1 cellular context compared by ENCODE assay signal in the genomic region with DNA sequence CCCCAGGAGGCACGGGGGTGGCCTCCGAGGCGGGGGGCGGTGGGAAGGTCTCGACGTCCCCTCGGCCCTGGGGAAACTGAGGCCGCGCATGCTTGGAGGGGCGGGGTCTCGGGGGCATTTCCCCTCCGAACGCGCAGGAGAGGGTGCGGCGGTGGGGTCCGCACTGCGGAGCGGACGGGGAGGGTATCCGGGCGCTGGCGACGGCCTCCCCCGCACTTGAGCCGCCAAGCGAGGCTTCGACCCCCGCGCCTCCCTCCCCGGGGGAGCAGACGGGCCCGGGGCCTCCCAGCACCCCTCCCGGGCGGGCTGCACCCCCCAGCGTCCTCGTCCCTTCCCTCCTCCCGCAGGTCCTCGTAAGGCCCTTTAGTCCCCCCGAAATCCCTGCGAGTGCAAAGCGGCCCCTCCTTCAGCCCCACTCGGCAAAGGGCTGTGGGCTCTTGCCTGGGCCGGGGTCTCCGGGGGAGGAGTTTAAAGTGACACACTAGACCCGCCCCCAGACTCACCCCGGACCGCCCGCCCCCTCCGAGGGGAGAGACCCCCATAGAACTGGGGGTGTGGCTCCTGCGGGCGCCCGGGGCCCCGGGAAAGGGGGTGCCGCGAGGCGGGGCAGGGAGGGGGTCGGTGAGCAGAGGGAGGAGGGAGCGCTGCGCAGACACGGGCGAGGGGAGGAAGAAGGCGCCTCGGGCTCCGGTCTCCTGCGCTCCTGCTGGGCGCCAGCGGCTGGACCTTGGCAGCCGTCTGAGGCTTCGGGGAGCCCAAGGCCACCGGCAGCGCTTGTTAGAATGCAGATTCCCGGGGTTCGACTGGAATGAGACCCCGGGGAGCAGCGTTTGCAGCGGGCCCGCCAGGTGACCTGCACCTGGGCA.
TF ChIP-seq lines count a peak whose summit lies in the region.

No MANE protein-coding gene starts in this region.

TF ChIP-seq in GM23338, 12 proteins besides CTCF, POLR2A, EP300 and RAD21 (continued from another document):
- TF ChIP-seq EZH2 (IDR thresholded peaks at IDR 0.05; ENCODE audit: low read depth, unreplicated experiment) (no peak), ZNF331 (CRISPR knock-in tag; IDR thresholded peaks at IDR 0.05; ENCODE audit: low read depth) (no peak), JUNB (IDR thresholded peaks at IDR 0.05; ENCODE audit: unreplicated experiment) (no peak), CREB1 (CRISPR knock-in tag; IDR thresholded peaks at IDR 0.05; ENCODE audit: low read depth) (no peak), STAT1 (IDR thresholded peaks at IDR 0.05; ENCODE audit: unreplicated experiment) (no peak), NANOG (IDR thresholded peaks at IDR 0.05; ENCODE audit: borderline replicate concordance) (no peak), POLR2AphosphoS5 (IDR thresholded peaks at IDR 0.05; ENCODE audit: low read depth) (no peak)
- TF ChIP-seq, protein P1, sequence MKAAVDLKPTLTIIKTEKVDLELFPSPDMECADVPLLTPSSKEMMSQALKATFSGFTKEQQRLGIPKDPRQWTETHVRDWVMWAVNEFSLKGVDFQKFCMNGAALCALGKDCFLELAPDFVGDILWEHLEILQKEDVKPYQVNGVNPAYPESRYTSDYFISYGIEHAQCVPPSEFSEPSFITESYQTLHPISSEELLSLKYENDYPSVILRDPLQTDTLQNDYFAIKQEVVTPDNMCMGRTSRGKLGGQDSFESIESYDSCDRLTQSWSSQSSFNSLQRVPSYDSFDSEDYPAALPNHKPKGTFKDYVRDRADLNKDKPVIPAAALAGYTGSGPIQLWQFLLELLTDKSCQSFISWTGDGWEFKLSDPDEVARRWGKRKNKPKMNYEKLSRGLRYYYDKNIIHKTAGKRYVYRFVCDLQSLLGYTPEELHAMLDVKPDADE (IDR thresholded peaks at IDR 0.05), result no peak
- TF ChIP-seq, protein P2, sequence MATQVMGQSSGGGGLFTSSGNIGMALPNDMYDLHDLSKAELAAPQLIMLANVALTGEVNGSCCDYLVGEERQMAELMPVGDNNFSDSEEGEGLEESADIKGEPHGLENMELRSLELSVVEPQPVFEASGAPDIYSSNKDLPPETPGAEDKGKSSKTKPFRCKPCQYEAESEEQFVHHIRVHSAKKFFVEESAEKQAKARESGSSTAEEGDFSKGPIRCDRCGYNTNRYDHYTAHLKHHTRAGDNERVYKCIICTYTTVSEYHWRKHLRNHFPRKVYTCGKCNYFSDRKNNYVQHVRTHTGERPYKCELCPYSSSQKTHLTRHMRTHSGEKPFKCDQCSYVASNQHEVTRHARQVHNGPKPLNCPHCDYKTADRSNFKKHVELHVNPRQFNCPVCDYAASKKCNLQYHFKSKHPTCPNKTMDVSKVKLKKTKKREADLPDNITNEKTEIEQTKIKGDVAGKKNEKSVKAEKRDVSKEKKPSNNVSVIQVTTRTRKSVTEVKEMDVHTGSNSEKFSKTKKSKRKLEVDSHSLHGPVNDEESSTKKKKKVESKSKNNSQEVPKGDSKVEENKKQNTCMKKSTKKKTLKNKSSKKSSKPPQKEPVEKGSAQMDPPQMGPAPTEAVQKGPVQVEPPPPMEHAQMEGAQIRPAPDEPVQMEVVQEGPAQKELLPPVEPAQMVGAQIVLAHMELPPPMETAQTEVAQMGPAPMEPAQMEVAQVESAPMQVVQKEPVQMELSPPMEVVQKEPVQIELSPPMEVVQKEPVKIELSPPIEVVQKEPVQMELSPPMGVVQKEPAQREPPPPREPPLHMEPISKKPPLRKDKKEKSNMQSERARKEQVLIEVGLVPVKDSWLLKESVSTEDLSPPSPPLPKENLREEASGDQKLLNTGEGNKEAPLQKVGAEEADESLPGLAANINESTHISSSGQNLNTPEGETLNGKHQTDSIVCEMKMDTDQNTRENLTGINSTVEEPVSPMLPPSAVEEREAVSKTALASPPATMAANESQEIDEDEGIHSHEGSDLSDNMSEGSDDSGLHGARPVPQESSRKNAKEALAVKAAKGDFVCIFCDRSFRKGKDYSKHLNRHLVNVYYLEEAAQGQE (IDR thresholded peaks at IDR 0.05; ENCODE audit: unreplicated experiment), result no peak
- TF ChIP-seq, protein P3, sequence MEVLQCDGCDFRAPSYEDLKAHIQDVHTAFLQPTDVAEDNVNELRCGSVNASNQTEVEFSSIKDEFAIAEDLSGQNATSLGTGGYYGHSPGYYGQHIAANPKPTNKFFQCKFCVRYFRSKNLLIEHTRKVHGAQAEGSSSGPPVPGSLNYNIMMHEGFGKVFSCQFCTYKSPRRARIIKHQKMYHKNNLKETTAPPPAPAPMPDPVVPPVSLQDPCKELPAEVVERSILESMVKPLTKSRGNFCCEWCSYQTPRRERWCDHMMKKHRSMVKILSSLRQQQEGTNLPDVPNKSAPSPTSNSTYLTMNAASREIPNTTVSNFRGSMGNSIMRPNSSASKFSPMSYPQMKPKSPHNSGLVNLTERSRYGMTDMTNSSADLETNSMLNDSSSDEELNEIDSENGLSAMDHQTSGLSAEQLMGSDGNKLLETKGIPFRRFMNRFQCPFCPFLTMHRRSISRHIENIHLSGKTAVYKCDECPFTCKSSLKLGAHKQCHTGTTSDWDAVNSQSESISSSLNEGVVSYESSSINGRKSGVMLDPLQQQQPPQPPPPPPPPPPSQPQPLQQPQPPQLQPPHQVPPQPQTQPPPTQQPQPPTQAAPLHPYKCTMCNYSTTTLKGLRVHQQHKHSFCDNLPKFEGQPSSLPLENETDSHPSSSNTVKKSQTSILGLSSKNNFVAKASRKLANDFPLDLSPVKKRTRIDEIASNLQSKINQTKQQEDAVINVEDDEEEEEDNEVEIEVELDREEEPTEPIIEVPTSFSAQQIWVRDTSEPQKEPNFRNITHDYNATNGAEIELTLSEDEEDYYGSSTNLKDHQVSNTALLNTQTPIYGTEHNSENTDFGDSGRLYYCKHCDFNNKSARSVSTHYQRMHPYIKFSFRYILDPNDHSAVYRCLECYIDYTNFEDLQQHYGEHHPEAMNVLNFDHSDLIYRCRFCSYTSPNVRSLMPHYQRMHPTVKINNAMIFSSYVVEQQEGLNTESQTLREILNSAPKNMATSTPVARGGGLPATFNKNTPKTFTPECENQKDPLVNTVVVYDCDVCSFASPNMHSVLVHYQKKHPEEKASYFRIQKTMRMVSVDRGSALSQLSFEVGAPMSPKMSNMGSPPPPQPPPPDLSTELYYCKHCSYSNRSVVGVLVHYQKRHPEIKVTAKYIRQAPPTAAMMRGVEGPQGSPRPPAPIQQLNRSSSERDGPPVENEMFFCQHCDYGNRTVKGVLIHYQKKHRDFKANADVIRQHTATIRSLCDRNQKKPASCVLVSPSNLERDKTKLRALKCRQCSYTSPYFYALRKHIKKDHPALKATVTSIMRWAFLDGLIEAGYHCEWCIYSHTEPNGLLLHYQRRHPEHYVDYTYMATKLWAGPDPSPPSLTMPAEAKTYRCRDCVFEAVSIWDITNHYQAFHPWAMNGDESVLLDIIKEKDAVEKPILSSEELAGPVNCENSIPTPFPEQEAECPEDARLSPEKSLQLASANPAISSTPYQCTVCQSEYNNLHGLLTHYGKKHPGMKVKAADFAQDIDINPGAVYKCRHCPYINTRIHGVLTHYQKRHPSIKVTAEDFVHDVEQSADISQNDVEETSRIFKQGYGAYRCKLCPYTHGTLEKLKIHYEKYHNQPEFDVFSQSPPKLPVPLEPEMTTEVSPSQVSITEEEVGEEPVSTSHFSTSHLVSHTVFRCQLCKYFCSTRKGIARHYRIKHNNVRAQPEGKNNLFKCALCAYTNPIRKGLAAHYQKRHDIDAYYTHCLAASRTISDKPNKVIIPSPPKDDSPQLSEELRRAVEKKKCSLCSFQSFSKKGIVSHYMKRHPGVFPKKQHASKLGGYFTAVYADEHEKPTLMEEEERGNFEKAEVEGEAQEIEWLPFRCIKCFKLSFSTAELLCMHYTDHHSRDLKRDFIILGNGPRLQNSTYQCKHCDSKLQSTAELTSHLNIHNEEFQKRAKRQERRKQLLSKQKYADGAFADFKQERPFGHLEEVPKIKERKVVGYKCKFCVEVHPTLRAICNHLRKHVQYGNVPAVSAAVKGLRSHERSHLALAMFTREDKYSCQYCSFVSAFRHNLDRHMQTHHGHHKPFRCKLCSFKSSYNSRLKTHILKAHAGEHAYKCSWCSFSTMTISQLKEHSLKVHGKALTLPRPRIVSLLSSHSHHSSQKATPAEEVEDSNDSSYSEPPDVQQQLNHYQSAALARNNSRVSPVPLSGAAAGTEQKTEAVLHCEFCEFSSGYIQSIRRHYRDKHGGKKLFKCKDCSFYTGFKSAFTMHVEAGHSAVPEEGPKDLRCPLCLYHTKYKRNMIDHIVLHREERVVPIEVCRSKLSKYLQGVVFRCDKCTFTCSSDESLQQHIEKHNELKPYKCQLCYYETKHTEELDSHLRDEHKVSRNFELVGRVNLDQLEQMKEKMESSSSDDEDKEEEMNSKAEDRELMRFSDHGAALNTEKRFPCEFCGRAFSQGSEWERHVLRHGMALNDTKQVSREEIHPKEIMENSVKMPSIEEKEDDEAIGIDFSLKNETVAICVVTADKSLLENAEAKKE (CRISPR knock-in tag; IDR thresholded peaks at IDR 0.05), result no peak
